In the genomic region with DNA sequence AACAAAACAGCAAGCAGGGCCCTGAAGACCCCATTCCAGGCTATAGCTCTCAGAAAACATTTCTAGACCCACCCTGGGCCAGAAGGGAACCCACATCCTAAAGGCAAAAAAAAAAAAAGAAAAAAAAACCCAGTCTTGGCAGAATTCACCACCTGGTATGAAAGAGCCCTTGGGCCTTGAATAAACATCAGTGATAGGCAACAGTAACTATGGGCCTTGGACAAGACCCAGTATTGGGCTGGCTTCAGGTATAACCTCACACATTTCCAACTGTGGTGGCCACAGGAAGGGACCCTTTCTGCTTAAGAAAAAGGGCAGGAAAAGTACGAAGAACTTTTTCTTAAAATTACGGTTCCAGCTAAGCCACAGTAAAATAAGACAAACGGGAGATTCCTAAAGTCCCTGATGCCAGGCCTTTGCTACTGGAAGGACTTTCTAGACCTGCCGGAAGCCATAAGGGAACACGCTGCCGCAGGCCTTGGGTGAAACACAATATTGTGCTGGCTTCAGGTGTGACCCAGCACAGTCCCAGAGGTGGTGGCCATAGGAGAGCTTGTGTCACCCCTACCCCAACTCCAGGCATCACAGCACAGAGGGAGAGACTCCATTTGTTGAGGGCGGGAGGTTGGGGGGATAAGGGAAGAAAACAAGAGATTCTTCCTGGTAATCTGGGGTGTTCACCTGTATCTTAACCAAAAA, we compare ENCODE assay signal across 27 cellular contexts.
"Had no signal": no experiment of that assay in that cellular context is flagged by ENCODE, and none has a peak within 500 bp of the region (broad histone marks: within the 10 kb centered on the region; RNA-seq: fewer than 3 reads in every experiment).

No MANE protein-coding gene starts in this region.

- H3K4me1 ChIP-seq: adrenal gland, body of pancreas, breast epithelium, SJCRH30 had no signal

- ATAC-seq: activated CD8-positive, alpha-beta T cell treated with anti-CD3 and anti-CD28 coated beads for 36 hours; body of pancreas had no signal

- H3K27ac ChIP-seq: adrenal gland, body of pancreas, breast epithelium, SJCRH30, SK-N-MC had no signal

- H3K27me3 ChIP-seq: adrenal gland, body of pancreas, breast epithelium, MG63, SJCRH30 had no signal

- H3K36me3 ChIP-seq: adrenal gland, breast epithelium, MG63, SJCRH30 had no signal

- H3K9me3 ChIP-seq: adrenal gland, body of pancreas, breast epithelium, MG63, SJCRH30 had no signal

- H3K4me3 ChIP-seq: adrenal gland, body of pancreas, breast epithelium, MG63, SJCRH30, SK-N-MC had no signal

- DNase-seq: activated CD4-positive, alpha-beta T cell treated with anti-CD3 and anti-CD28 coated beads, Interleukin-2, amount 10 ng/mL, durations not matched to agents 24 days and 14 days; activated CD4-positive, alpha-beta T cell treated with anti-CD3 and anti-CD28 coated beads, Interleukin-2, amount 50 U/mL, for 4 hours; activated CD8-positive, alpha-beta T cell treated with anti-CD3 and anti-CD28 coated beads for 36 hours; activated gamma-delta T cell; activated naive CD4-positive, alpha-beta T cell treated with Interleukin-2 at 50 U/mL for 16 hours; activated T-cell treated with anti-CD3 and anti-CD28 coated beads, Interleukin-2, amount 50 U/mL, for 24 hours; adrenal gland; Kasumi-1; KG1; MG63; NCI-H1048; NCI-H1105 treated with DMSO at 0.1 percent for 48 hours; NCI-H1436; NCI-H1694; NCI-H1930; NCI-H2081 treated with DMSO at 0.1 percent for 48 hours; NCI-H226; NCI-H446 treated with DMSO at 0.1 percent for 48 hours; NCI-H524; NCI-H69; NCI-H82; NK-92 treated with Interleukin-12 subunit alpha and Interleukin-12 subunit beta, amount 100 ng/mL, for 24 hours; SHP77; SJCRH30 had no signal
